1 cellular context compared by ENCODE assay signal in genomic region chr3:194633349-194634004, GRCh38.
TF ChIP-seq lines count a peak whose summit lies in the region.

TMEM44 (minus strand) TSS chr3:194633419; CDS start chr3:194633215, 204 bp downstream.

TF ChIP-seq in HepG2, 621 proteins besides CTCF, POLR2A, EP300 and RAD21 (continued from another document and continues in another):
- no peak for TF ChIP-seq BCLAF1 (IDR thresholded peaks at IDR 0.05)
- TF ChIP-seq ZBTB37 (CRISPR knock-in tag; IDR thresholded peaks at IDR 0.05) = no peak
- TF ChIP-seq ZNF670 (CRISPR knock-in tag; IDR thresholded peaks at IDR 0.05; ENCODE audit: borderline replicate concordance) = no peak
- TF ChIP-seq HNRNPH1 (optimal IDR thresholded peaks at IDR 0.05; ENCODE audit: low read depth, low read length) = no peak
- no peak for TF ChIP-seq MATR3 (CRISPR knock-in tag; IDR thresholded peaks at IDR 0.05)
- no peak for TF ChIP-seq FOXK1 (CRISPR knock-in tag; IDR thresholded peaks at IDR 0.05; ENCODE audit: borderline replicate concordance, low read depth)
- no peak; the same call in none of the 2 replicates for TF ChIP-seq BHLHE40 (IDR thresholded peaks at IDR 0.05; ENCODE audit: low read length)
- TF ChIP-seq KAT8 (CRISPR knock-in tag; IDR thresholded peaks at IDR 0.05) = peak; percentile 67
- no peak for TF ChIP-seq MAFF (IDR thresholded peaks at IDR 0.05; ENCODE audit: low read depth, low read length)
- TF ChIP-seq NFE2 (CRISPR knock-in tag; IDR thresholded peaks at IDR 0.05) = no peak
- TF ChIP-seq CBFB (CRISPR knock-in tag; IDR thresholded peaks at IDR 0.05) = 0 out of 2 replicates have a peak, but pooled peaks have one; percentile 20
- TF ChIP-seq ZNF777 (CRISPR knock-in tag; IDR thresholded peaks at IDR 0.05) = peak; percentile 77; the same call in 1 of the 2 replicates
- TF ChIP-seq ZFP36L2 (CRISPR knock-in tag; IDR thresholded peaks at IDR 0.05) = no peak
- TF ChIP-seq ISX (CRISPR knock-in tag; conservative IDR thresholded peaks at IDR 0.05) = no peak
- no peak for TF ChIP-seq PCBP1 (IDR thresholded peaks at IDR 0.05; ENCODE audit: borderline replicate concordance, low read depth, low read length)
- peak; percentile 32; the same call in 1 of the 2 replicates for TF ChIP-seq PRMT3 (CRISPR knock-in tag; IDR thresholded peaks at IDR 0.05; ENCODE audit: borderline replicate concordance, low read depth)
- TF ChIP-seq YEATS2 (CRISPR knock-in tag; IDR thresholded peaks at IDR 0.05; ENCODE audit: borderline replicate concordance) = peak; percentile 47; the same call in 1 of the 2 replicates
- no peak; the same call in 1 of the 2 replicates for TF ChIP-seq TFDP1 (CRISPR knock-in tag; IDR thresholded peaks at IDR 0.05; ENCODE audit: borderline replicate concordance)
- no peak for TF ChIP-seq HIC2 (CRISPR knock-in tag; IDR thresholded peaks at IDR 0.05; ENCODE audit: low read depth)
- no peak for TF ChIP-seq ZNF558 (CRISPR knock-in tag; IDR thresholded peaks at IDR 0.05; ENCODE audit: borderline replicate concordance)
- TF ChIP-seq NR2C2 (CRISPR knock-in tag; IDR thresholded peaks at IDR 0.05; ENCODE audit: borderline replicate concordance) = peak; percentile 71; the same call in 1 of the 2 replicates
- no peak for TF ChIP-seq ZNF549 (CRISPR knock-in tag; IDR thresholded peaks at IDR 0.05)
- TF ChIP-seq HNRNPK (IDR thresholded peaks at IDR 0.05; ENCODE audit: low read depth, low read length, poor library complexity, severe bottlenecking) = no peak
- no peak for TF ChIP-seq GLI4 (CRISPR knock-in tag; IDR thresholded peaks at IDR 0.05; ENCODE audit: borderline replicate concordance)
- no peak for TF ChIP-seq HMGA1 (CRISPR knock-in tag; conservative IDR thresholded peaks at IDR 0.05)
- peak; percentile 67; the same call in 1 of the 2 replicates for TF ChIP-seq KMT2A (CRISPR knock-in tag; IDR thresholded peaks at IDR 0.05)
- TF ChIP-seq SRY (CRISPR knock-in tag; IDR thresholded peaks at IDR 0.05) = no peak; the same call in 1 of the 2 replicates
- peak; percentile 49; the same call in 1 of the 2 replicates for TF ChIP-seq ZNF12 (CRISPR knock-in tag; IDR thresholded peaks at IDR 0.05)
- no peak for TF ChIP-seq USF2 (IDR thresholded peaks at IDR 0.05; ENCODE audit: low read depth, low read length)
- TF ChIP-seq USF2 (CRISPR knock-in tag; IDR thresholded peaks at IDR 0.05; ENCODE audit: borderline replicate concordance) = no peak
- no peak for TF ChIP-seq RNF219 (CRISPR knock-in tag; IDR thresholded peaks at IDR 0.05)
- TF ChIP-seq PRDM4 (CRISPR knock-in tag; IDR thresholded peaks at IDR 0.05; ENCODE audit: borderline replicate concordance) = no peak
- TF ChIP-seq FOXO1 (CRISPR knock-in tag; IDR thresholded peaks at IDR 0.05) = peak; percentile 73
- no peak for TF ChIP-seq NFKBIZ (CRISPR knock-in tag; IDR thresholded peaks at IDR 0.05)
- no peak for TF ChIP-seq IRF2 (CRISPR knock-in tag; IDR thresholded peaks at IDR 0.05)
- no peak for TF ChIP-seq ZSCAN25 (CRISPR knock-in tag; IDR thresholded peaks at IDR 0.05)
- TF ChIP-seq CCAR2 (optimal IDR thresholded peaks at IDR 0.05; ENCODE audit: low read depth, low read length) = no peak
- TF ChIP-seq ZEB1 (IDR thresholded peaks at IDR 0.05; ENCODE audit: insufficient replicate concordance, low read depth) = no peak
- peak; percentile 81; the same call in 1 of the 2 replicates for TF ChIP-seq RBAK (CRISPR knock-in tag; IDR thresholded peaks at IDR 0.05)
- peak; percentile 44; the same call in 1 of the 2 replicates for TF ChIP-seq NFKB2 (CRISPR knock-in tag; IDR thresholded peaks at IDR 0.05; ENCODE audit: borderline replicate concordance)
- TF ChIP-seq ZBTB21 (CRISPR knock-in tag; IDR thresholded peaks at IDR 0.05) = no peak
- no peak for TF ChIP-seq ZMAT3 (CRISPR knock-in tag; conservative IDR thresholded peaks at IDR 0.05)
- no peak for TF ChIP-seq TRIM24 (CRISPR knock-in tag; IDR thresholded peaks at IDR 0.05)
- TF ChIP-seq ZNF160 (CRISPR knock-in tag; IDR thresholded peaks at IDR 0.05) = no peak
- TF ChIP-seq SIX1 (CRISPR knock-in tag; IDR thresholded peaks at IDR 0.05; ENCODE audit: borderline replicate concordance) = no peak
- peak; percentile 48; the same call in 1 of the 2 replicates for TF ChIP-seq ZBTB33 (CRISPR knock-in tag; IDR thresholded peaks at IDR 0.05)
- TF ChIP-seq SRSF4 (IDR thresholded peaks at IDR 0.05; ENCODE audit: low read depth, low read length, poor library complexity, severe bottlenecking) = no peak
- TF ChIP-seq ZNF724P (CRISPR knock-in tag; IDR thresholded peaks at IDR 0.05; ENCODE audit: borderline replicate concordance) = no peak
- TF ChIP-seq REL (CRISPR knock-in tag; conservative IDR thresholded peaks at IDR 0.05) = no peak
- no peak for TF ChIP-seq ZNF33B (CRISPR knock-in tag; IDR thresholded peaks at IDR 0.05)
